ENCODE assay signal across 26 cellular contexts in genomic region chr16:70758786-70759185, GRCh38. TPM values are rescaled to one million over a fixed set of nuclear protein-coding genes. Genes with fewer than 3 reads are reported as not detected.
DNase-seq lines count a peak whose midpoint lies in the region; ATAC-seq and TF ChIP-seq lines count a peak whose summit lies in the region.
"Had no signal": no experiment of that assay in that cellular context is flagged by ENCODE, and none has a peak within 500 bp of the region (broad histone marks: within the 10 kb centered on the region; RNA-seq: fewer than 3 reads in every experiment).

No MANE protein-coding gene starts in this region.

- TF ChIP-seq CTCF in nephron (IDR thresholded peaks at IDR 0.05; ENCODE audit: unreplicated experiment in 3 of 3): no peak
- TF ChIP-seq CTCF in thyroid gland (IDR thresholded peaks at IDR 0.05): no peak

- H3K27me3 Mint-ChIP-seq in nephron (ENCODE audit: low read depth): peaks cover 3% of the 10 kb centered on the region
- H3K27me3 Mint-ChIP-seq: CD4-positive, alpha-beta memory T cell had no signal

- H3K27ac ChIP-seq in angular gyrus (ENCODE audit: low read depth, low read length): peak overlapping the region; percentile 44
- no peak overlapping the region for H3K27ac ChIP-seq in thyroid gland
- H3K27ac ChIP-seq: adrenal gland, breast epithelium, heart left ventricle, neural progenitor cell, SJSA1, suprapubic skin had no signal

- H3K27me3 ChIP-seq in thyroid gland: no peaks in the 10 kb centered on the region
- H3K27me3 ChIP-seq: adrenal gland, breast epithelium, heart left ventricle, neural progenitor cell, SJSA1, suprapubic skin, vagina had no signal

- peak; percentile 5 for DNase-seq in NCI-H2196 (lab: John Stamatoyannopoulos, UW; ENCODE audit: unreplicated experiment)
- no peak for DNase-seq in NCI-H2196 treated with DMSO at 0.1 percent for 48 hours (lab: John Stamatoyannopoulos, UW; ENCODE audit: unreplicated experiment)
- DNase-seq in COR-L47 (lab: John Stamatoyannopoulos, UW): peak; percentile 13
- no peak for DNase-seq in thyroid gland
- DNase-seq in RKO (ENCODE audit: low spot score): no peak
- DNase-seq: activated T-cell treated with anti-CD3 and anti-CD28 coated beads, Interleukin-2, amount 50 U/mL, for 1 hour; adrenal gland; CD4-positive, alpha-beta memory T cell; cortex of kidney; DMS 273 treated with DMSO at 0.1 percent for 48 hours; foreskin fibroblast; NCI-H1694 treated with DMSO at 0.1 percent for 48 hours; NCI-H774; stimulated activated naive CD4-positive, alpha-beta T cell had no signal

- peak overlapping the region; percentile 44 to 84 (median 52) for H3K27ac Mint-ChIP-seq in nephron
- H3K27ac Mint-ChIP-seq: neural progenitor cell had no signal

- no peaks in the 10 kb centered on the region for H3K9me3 Mint-ChIP-seq in nephron
- H3K9me3 Mint-ChIP-seq: CD4-positive, alpha-beta memory T cell; neural progenitor cell had no signal

- H3K4me3 ChIP-seq in thyroid gland (replicated peaks in 1 of 3): no peak overlapping the region
- H3K4me3 ChIP-seq: adrenal gland, breast epithelium, heart left ventricle, lung, neural progenitor cell, SJSA1, suprapubic skin, vagina had no signal

- H3K36me3 Mint-ChIP-seq in nephron (ENCODE audit: low read depth): peaks cover 28% of the 10 kb centered on the region

- 91 to 93% methylated on average over 10 of the region's 10 CpGs for WGBS in thyroid gland, 2 donors

- H3K36me3 ChIP-seq in thyroid gland: peaks cover 5 to 27% of the 10 kb centered on the region in 2 donors
- H3K36me3 ChIP-seq: breast epithelium, neural progenitor cell had no signal

- H3K9me3 ChIP-seq in thyroid gland: no peaks in the 10 kb centered on the region
- H3K9me3 ChIP-seq: adrenal gland, breast epithelium, heart left ventricle, SJSA1, suprapubic skin, vagina had no signal

- H3K4me3 Mint-ChIP-seq in nephron: no peak overlapping the region
- H3K4me3 Mint-ChIP-seq: CD4-positive, alpha-beta memory T cell; neural progenitor cell had no signal

- H3K4me1 Mint-ChIP-seq in nephron: peaks cover 38% of the 10 kb centered on the region
- H3K4me1 Mint-ChIP-seq: CD4-positive, alpha-beta memory T cell had no signal

- H3K4me1 ChIP-seq in thyroid gland: peaks cover 0 to 7% of the 10 kb centered on the region in 2 donors
- H3K4me1 ChIP-seq: breast epithelium, heart left ventricle, neural progenitor cell had no signal

- ATAC-seq in GM18873 (IDR thresholded peaks at IDR 0.05; ENCODE audit: low FRiP score, unreplicated experiment): no peak
- ATAC-seq: esophagus mucosa, heart left ventricle, sciatic nerve had no signal

- TF ChIP-seq POLR2A in thyroid gland (IDR thresholded peaks at IDR 0.05): no peak

- intact Hi-C loops in thyroid gland (cut with DNase I): no loop called here

RNA-seq across cellular contexts. Expression of gene VAC14, which starts 42.2 kb away (rescaled TPM):
- 10 to 100 TPM; 43.4 to 69.4 (median 63.1) TPM for total RNA-seq in thyroid gland

Comparison
In these comparisons a context has a peak if more than half of its experiments do, and no peak if none do; other contexts are left out.
1. DNase-seq: peak in NCI-H2196 (single experiment) and COR-L47 (single experiment); none in NCI-H2196 treated with DMSO at 0.1 percent for 48 hours (single experiment), thyroid gland (0 of 2) and RKO (single experiment).